In the genomic region with DNA sequence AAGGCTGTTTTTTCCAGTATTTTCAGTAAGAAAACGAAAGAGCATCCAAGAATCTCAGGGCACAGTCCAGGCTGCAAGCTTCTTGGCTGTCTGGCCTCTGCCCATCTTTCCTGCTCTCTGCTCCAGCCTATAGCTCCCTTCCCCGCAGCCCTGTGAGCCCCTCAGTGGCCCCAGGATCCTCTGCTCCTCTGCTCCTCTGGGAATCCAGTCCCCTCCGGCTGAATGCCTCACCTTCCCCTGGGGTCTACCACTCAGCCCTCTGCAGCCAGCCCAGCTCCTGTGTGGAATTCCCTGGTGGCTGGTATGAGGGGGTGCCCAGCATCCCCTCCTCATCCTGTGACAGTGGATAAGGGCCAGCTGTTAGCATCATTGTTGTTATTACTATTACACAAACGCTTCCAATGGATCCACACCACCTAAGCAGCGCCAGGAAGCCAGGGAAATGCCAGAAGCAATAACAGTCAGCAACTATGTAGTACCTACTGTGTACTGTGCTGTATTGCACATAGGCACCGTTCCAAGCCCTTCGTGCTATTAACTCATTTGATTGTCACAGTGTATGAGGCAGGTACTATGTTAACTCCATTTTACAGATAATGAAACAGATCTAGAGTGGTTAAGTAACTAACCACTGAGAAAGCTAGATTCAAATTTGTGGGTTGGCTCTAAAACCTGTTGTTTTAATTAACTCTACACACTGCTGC, we compare ENCODE assay signal across 10 cellular contexts.
DNase-seq lines count a peak whose midpoint lies in the region; ATAC-seq, FAIRE-seq and TF ChIP-seq lines count a peak whose summit lies in the region.
"Had no signal": no experiment of that assay in that cellular context is flagged by ENCODE, and none has a peak within 500 bp of the region (broad histone marks: within the 10 kb centered on the region; RNA-seq: fewer than 3 reads in every experiment).

No MANE protein-coding gene starts in this region.

- FAIRE-seq in astrocyte (lab: Jason Lieb, UNC): no peak

- ATAC-seq in GM19438 (IDR thresholded peaks at IDR 0.05; ENCODE audit: low read depth, unreplicated experiment): peak; percentile 53
- peak; percentile 44 for ATAC-seq in HG03097 (IDR thresholded peaks at IDR 0.05; ENCODE audit: low FRiP score, unreplicated experiment)

- no peaks in the 10 kb centered on the region for H4K20me1 ChIP-seq in astrocyte (ENCODE audit: insufficient read depth, low read length)

- peaks cover 18% of the 10 kb centered on the region for H3K4me1 Mint-ChIP-seq in astrocyte (ENCODE audit: low read depth, unreplicated experiment)

- no peak overlapping the region for H3K4me3 ChIP-seq in astrocyte (ENCODE audit: insufficient read depth, low read depth, low read length)
- H3K4me3 ChIP-seq: lung, skin epidermis had no signal

- H3K36me3 ChIP-seq in astrocyte (ENCODE audit: insufficient read depth, low read length): no peaks in the 10 kb centered on the region

- H3K4me2 ChIP-seq in astrocyte (ENCODE audit: low read length): no peak overlapping the region

- H3K36me3 Mint-ChIP-seq in astrocyte (ENCODE audit: low read depth, unreplicated experiment): no peaks in the 10 kb centered on the region

- H3K9ac ChIP-seq in astrocyte (ENCODE audit: low read length): no peak overlapping the region

- no peak overlapping the region for H3K27ac Mint-ChIP-seq in astrocyte (ENCODE audit: unreplicated experiment)

- peaks cover 3% of the 10 kb centered on the region for H3K27me3 ChIP-seq in astrocyte (ENCODE audit: insufficient read depth, low read length)

- H2AFZ ChIP-seq in astrocyte (ENCODE audit: low read depth, low read length): no peak overlapping the region

- H3K9me3 Mint-ChIP-seq in astrocyte (ENCODE audit: unreplicated experiment): peaks cover 5% of the 10 kb centered on the region

- no peak for TF ChIP-seq CTCF in GM10266 (IDR thresholded peaks at IDR 0.05; ENCODE audit: control insufficient read depth, insufficient read depth, low read depth, missing control alignments)
- no peak for TF ChIP-seq CTCF in astrocyte (IDR thresholded peaks at IDR 0.05; ENCODE audit: insufficient read depth, low read depth, low read length)

- H3K9me3 ChIP-seq in astrocyte (ENCODE audit: insufficient read depth, low read depth, low read length): no peaks in the 10 kb centered on the region

- no peaks in the 10 kb centered on the region for H3K79me2 ChIP-seq in astrocyte (ENCODE audit: insufficient read depth, low read length)

- peak overlapping the region; percentile 34 for H3K4me3 Mint-ChIP-seq in astrocyte (ENCODE audit: unreplicated experiment)

- H3K4me1 ChIP-seq in astrocyte (ENCODE audit: insufficient read depth, low read length): peaks cover 6% of the 10 kb centered on the region

- H3K27me3 Mint-ChIP-seq in astrocyte (ENCODE audit: low read depth, unreplicated experiment): peaks cover 4% of the 10 kb centered on the region

- DNase-seq in GM10266 (ENCODE audit: extremely low spot score) (peak; percentile 26), astrocyte (ENCODE audit: low read depth) (no peak), iPS-NIHi11 (ENCODE audit: low spot score) (no peak), CD1c-positive myeloid dendritic cell (ENCODE audit: extremely low spot score) (no peak), NCI-H446 (lab: John Stamatoyannopoulos, UW) (no peak)
- no peak for DNase-seq in stimulated activated CD4-positive, alpha-beta T cell treated with anti-CD3 and anti-CD28 coated beads, Interleukin-15, amount 100 ng/mL, for 24 hours

- no peak overlapping the region for H3K27ac ChIP-seq in astrocyte (ENCODE audit: low read depth, low read length)
